In the genomic region with DNA sequence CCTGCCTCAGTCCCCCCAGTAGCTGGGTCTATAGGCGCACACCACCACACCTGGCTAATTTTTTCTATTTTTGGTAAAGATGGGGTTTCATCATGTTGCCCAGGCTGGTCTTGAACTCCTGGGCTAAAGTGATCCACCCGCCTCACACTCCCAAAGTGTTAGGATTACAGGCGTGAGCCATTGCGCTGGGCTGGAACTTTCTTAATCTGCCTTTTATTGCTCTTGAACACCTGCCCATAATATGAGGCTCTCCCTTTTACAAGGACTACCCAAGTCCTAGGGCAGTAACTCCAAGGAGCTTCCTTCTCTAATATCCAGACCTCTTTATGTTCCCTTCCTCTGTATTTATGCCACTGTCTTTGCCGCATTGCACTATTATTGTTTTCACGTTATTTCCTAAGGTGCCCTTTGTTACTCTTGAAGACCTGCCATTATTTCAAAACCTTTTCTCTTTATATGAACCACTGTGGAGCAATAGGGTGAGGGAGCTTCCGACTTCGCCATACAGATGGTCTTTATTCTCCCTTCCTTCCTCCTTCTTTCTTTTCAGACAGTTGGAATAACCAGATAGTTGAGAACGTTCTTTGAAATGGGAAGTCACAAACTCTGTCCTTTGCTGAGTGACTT, we compare ENCODE assay signal across 17 cellular contexts. TPM values are rescaled to one million over a fixed set of nuclear protein-coding genes. Genes with fewer than 3 reads are reported as not detected.
DNase-seq lines count a peak whose midpoint lies in the region; ATAC-seq and TF ChIP-seq lines count a peak whose summit lies in the region.
"Had no signal": no experiment of that assay in that cellular context is flagged by ENCODE, and none has a peak within 500 bp of the region (broad histone marks: within the 10 kb centered on the region; RNA-seq: fewer than 3 reads in every experiment).

No MANE protein-coding gene starts in this region.

- no peaks in the 10 kb centered on the region for H3K79me2 ChIP-seq in GM23338 (replicated peaks; ENCODE audit: insufficient read depth)

- H3K27ac ChIP-seq in GM23338 (ENCODE audit: low read depth), result no peak overlapping the region
- H3K27ac ChIP-seq in right lobe of liver, result peak overlapping the region in 1 of 3 donors; percentile 77
- H3K27ac ChIP-seq: PC-9 had no signal

- POLR2A ChIA-PET in T-cell (lab: Charles Lee), result no interaction called here

- H3K27me3 ChIP-seq in GM23338 (ENCODE audit: insufficient read depth) (peaks cover 68% of the 10 kb centered on the region), right lobe of liver (no peaks in the 10 kb centered on the region)
- H3K27me3 ChIP-seq: MG63 had no signal

- 0 out of 2 replicates have a peak, but pooled peaks cover 6% of the 10 kb centered on the region for H3F3A ChIP-seq in GM23338 (replicated peaks; ENCODE audit: low read depth)

- no peak overlapping the region for H2AFZ ChIP-seq in GM23338
- H2AFZ ChIP-seq: PC-9 had no signal

- intact Hi-C loops in right lobe of liver (cut with DNase I), result no loop called here

- no peak for TF ChIP-seq CTCF in GM23338 (conservative IDR thresholded peaks at IDR 0.05; ENCODE audit: low read depth in 2 of 2)
- TF ChIP-seq CTCF in right lobe of liver (IDR thresholded peaks at IDR 0.05), result no peak

- H3K4me3 Mint-ChIP-seq in GM23338 (no peak overlapping the region), T-cell (no peak overlapping the region)

- DNase-seq in CD1c-positive myeloid dendritic cell (ENCODE audit: extremely low spot score), result peak; percentile 5
- DNase-seq in GM23338 (ENCODE audit: low spot score), result no peak
- DNase-seq in NOMO-1 treated with DMSO at 0.1 percent for 48 hours (lab: John Stamatoyannopoulos, UW; ENCODE audit: unreplicated experiment), result peak; percentile 68
- no peak for DNase-seq in right lobe of liver
- no peak for DNase-seq in T-cell
- DNase-seq: C1 segment of cervical spinal cord, EL, MG63, NCI-H1417, NCI-H2029, NCI-H2171 treated with DMSO at 0.1 percent for 48 hours, NCI-H774, PC-9 had no signal

- H3K4me3 ChIP-seq in GM23338 (no peak overlapping the region), right lobe of liver (no peak overlapping the region)
- H3K4me3 ChIP-seq: MG63, PC-9 had no signal

- CTCF ChIA-PET in T-cell (lab: Charles Lee), result interaction anchor here in 1 of 2 donors (0.6 kb wide), 1 partner anchor 151 kb away, joined by 3 read pairs; no protein-coding TSS in a partner anchor

- H3K4me1 ChIP-seq in GM23338 (ENCODE audit: insufficient read depth) (peaks cover 60% of the 10 kb centered on the region), right lobe of liver (peaks cover 0 to 28% (median 6%) of the 10 kb centered on the region in 4 donors)

- H3K4me2 ChIP-seq in GM23338, result peak overlapping the region; percentile 15; the same call in 1 of the 2 replicates

- H3K9me2 ChIP-seq in GM23338 (ENCODE audit: insufficient read depth), result no peaks in the 10 kb centered on the region

- no peaks in the 10 kb centered on the region for H3K36me3 Mint-ChIP-seq in GM23338 (ENCODE audit: low read depth)
- H3K36me3 Mint-ChIP-seq in T-cell, result no peaks in the 10 kb centered on the region

- 37% methylated on average over 6 of the region's 9 CpGs for WGBS in right lobe of liver (ENCODE audit: insufficient coverage, low coverage, low lambda C conversion rate, missing lambda C conversion rate)

- H3K27me3 Mint-ChIP-seq in GM23338 (ENCODE audit: insufficient read depth, low read depth, poor library complexity) (peaks cover 29% of the 10 kb centered on the region), T-cell (no peaks in the 10 kb centered on the region)

- no peak for TF ChIP-seq POLR2A in right lobe of liver (IDR thresholded peaks at IDR 0.05)

- ATAC-seq in GM23338, result no peak
- peak; percentile 9 to 69 (median 48) for ATAC-seq in right lobe of liver
- ATAC-seq in HG03442 (IDR thresholded peaks at IDR 0.05; ENCODE audit: unreplicated experiment), result no peak
- no peak for ATAC-seq in GM18907 (IDR thresholded peaks at IDR 0.05; ENCODE audit: unreplicated experiment)
- no peak for ATAC-seq in T-cell (replicated peaks in 1 of 4)
- ATAC-seq: HCT116, SK-N-SH treated with all-trans-retinoic acid at 6 μM for 48 hours had no signal

- H4K20me1 ChIP-seq in GM23338 (replicated peaks; ENCODE audit: insufficient read depth), result peaks cover 4% of the 10 kb centered on the region

- no peaks in the 10 kb centered on the region for H3K36me3 ChIP-seq in GM23338 (ENCODE audit: insufficient read depth)
- no peaks in the 10 kb centered on the region for H3K36me3 ChIP-seq in right lobe of liver
- H3K36me3 ChIP-seq: MG63 had no signal

- H3K4me1 Mint-ChIP-seq in GM23338 (peaks cover 45% of the 10 kb centered on the region), T-cell (peaks cover 0 to 5% (median 0%) of the 10 kb centered on the region in 3 donors)

- H3K27ac Mint-ChIP-seq in GM23338, result no peak overlapping the region
- H3K27ac Mint-ChIP-seq in T-cell, result no peak overlapping the region

- H3K9me3 Mint-ChIP-seq in GM23338, result no peaks in the 10 kb centered on the region
- no peaks in the 10 kb centered on the region for H3K9me3 Mint-ChIP-seq in T-cell

- no peaks in the 10 kb centered on the region for H3K9me3 ChIP-seq in right lobe of liver
- H3K9me3 ChIP-seq: MG63 had no signal

TF ChIP-seq in GM23338, 12 proteins besides CTCF, POLR2A, EP300 and RAD21 (continues in another document):
- TF ChIP-seq CREB1 (CRISPR knock-in tag; IDR thresholded peaks at IDR 0.05; ENCODE audit: low read depth) (no peak), JUNB (IDR thresholded peaks at IDR 0.05; ENCODE audit: unreplicated experiment) (no peak), EZH2 (IDR thresholded peaks at IDR 0.05; ENCODE audit: low read depth, unreplicated experiment) (no peak), NANOG (IDR thresholded peaks at IDR 0.05; ENCODE audit: borderline replicate concordance) (no peak), STAT1 (IDR thresholded peaks at IDR 0.05; ENCODE audit: unreplicated experiment) (no peak), POLR2AphosphoS5 (IDR thresholded peaks at IDR 0.05; ENCODE audit: low read depth) (no peak), ZNF331 (CRISPR knock-in tag; IDR thresholded peaks at IDR 0.05; ENCODE audit: low read depth) (no peak), EZH2phosphoT487 (IDR thresholded peaks at IDR 0.05; ENCODE audit: unreplicated experiment) (no peak)
- TF ChIP-seq, protein P1, sequence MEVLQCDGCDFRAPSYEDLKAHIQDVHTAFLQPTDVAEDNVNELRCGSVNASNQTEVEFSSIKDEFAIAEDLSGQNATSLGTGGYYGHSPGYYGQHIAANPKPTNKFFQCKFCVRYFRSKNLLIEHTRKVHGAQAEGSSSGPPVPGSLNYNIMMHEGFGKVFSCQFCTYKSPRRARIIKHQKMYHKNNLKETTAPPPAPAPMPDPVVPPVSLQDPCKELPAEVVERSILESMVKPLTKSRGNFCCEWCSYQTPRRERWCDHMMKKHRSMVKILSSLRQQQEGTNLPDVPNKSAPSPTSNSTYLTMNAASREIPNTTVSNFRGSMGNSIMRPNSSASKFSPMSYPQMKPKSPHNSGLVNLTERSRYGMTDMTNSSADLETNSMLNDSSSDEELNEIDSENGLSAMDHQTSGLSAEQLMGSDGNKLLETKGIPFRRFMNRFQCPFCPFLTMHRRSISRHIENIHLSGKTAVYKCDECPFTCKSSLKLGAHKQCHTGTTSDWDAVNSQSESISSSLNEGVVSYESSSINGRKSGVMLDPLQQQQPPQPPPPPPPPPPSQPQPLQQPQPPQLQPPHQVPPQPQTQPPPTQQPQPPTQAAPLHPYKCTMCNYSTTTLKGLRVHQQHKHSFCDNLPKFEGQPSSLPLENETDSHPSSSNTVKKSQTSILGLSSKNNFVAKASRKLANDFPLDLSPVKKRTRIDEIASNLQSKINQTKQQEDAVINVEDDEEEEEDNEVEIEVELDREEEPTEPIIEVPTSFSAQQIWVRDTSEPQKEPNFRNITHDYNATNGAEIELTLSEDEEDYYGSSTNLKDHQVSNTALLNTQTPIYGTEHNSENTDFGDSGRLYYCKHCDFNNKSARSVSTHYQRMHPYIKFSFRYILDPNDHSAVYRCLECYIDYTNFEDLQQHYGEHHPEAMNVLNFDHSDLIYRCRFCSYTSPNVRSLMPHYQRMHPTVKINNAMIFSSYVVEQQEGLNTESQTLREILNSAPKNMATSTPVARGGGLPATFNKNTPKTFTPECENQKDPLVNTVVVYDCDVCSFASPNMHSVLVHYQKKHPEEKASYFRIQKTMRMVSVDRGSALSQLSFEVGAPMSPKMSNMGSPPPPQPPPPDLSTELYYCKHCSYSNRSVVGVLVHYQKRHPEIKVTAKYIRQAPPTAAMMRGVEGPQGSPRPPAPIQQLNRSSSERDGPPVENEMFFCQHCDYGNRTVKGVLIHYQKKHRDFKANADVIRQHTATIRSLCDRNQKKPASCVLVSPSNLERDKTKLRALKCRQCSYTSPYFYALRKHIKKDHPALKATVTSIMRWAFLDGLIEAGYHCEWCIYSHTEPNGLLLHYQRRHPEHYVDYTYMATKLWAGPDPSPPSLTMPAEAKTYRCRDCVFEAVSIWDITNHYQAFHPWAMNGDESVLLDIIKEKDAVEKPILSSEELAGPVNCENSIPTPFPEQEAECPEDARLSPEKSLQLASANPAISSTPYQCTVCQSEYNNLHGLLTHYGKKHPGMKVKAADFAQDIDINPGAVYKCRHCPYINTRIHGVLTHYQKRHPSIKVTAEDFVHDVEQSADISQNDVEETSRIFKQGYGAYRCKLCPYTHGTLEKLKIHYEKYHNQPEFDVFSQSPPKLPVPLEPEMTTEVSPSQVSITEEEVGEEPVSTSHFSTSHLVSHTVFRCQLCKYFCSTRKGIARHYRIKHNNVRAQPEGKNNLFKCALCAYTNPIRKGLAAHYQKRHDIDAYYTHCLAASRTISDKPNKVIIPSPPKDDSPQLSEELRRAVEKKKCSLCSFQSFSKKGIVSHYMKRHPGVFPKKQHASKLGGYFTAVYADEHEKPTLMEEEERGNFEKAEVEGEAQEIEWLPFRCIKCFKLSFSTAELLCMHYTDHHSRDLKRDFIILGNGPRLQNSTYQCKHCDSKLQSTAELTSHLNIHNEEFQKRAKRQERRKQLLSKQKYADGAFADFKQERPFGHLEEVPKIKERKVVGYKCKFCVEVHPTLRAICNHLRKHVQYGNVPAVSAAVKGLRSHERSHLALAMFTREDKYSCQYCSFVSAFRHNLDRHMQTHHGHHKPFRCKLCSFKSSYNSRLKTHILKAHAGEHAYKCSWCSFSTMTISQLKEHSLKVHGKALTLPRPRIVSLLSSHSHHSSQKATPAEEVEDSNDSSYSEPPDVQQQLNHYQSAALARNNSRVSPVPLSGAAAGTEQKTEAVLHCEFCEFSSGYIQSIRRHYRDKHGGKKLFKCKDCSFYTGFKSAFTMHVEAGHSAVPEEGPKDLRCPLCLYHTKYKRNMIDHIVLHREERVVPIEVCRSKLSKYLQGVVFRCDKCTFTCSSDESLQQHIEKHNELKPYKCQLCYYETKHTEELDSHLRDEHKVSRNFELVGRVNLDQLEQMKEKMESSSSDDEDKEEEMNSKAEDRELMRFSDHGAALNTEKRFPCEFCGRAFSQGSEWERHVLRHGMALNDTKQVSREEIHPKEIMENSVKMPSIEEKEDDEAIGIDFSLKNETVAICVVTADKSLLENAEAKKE (CRISPR knock-in tag; IDR thresholded peaks at IDR 0.05), result no peak

RNA-seq across cellular contexts. Expression of a gene that starts 36.3 kb away (rescaled TPM):
- total RNA-seq in GM23338 (2014; rRNA removed; shearing (Covaris generic)), result 27.0 and 32.2 TPM in 2 replicates
- polyA plus RNA-seq in GM23338 (2016; fragmentation: Nextera tagmentation; extraction: Ambion mirVana), result 80.8 and 89.7 TPM in 2 replicates
- total RNA-seq in right lobe of liver (10 to 100 TPM in 5 of 6 experiments, 1 to 10 TPM in 1; 9.4 to 33.2 (median 16.7) TPM), T-cell (1 to 10 TPM; 2.6 to 6.2 (median 3.3) TPM)

Comparison
In these comparisons a context has a peak if more than half of its experiments do, and no peak if none do; other contexts are left out.
1. DNase-seq: peak in CD1c-positive myeloid dendritic cell (single experiment) and NOMO-1 treated with DMSO at 0.1 percent for 48 hours (single experiment); none in GM23338 (single experiment), right lobe of liver (0 of 3) and T-cell (0 of 34).
2. ATAC-seq: peak in right lobe of liver (4 of 4); none in GM23338 (single experiment), HG03442 (single experiment), GM18907 (single experiment) and T-cell (0 of 4).